In the genomic region with DNA sequence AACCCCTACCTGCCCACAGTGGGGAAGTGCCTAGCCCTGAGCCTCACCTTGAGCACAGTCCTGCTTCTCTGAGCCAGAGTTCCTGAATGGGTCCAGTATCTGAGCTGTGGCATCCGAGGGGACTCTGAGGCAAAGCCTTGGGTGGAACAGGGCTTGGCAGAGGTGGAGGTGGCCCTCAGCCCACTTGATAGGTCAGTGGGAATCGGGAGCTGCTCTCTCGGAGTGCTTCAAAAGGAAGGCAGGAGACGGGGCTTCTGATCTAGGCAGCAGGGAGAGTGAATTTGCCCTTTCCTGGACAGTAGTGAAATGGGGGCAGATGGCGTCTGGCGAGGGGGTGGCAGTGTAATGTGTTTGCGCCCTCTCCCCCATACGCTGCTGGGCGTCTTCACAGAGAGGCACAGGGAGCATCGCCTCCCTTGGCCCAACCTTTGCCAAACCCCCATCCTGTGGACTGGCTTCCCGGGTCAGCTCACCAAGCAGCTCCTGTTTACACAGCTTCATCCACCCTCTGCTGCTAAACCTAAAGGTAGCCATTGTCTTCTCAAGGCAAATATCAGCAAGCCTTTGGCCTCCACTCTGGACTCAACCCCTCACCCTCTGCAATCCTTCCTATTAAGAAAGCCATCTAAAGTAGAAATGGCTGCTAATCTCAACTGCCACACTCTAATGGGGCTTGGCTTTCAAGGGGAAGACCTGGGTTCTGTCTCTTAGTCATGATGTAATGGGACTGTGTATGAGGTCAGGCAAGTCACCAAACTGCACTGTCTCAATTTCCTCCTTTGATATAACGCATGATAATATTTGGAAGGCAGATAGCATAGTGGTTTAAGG, we compare ENCODE assay signal across 24 cellular contexts. TPM values are rescaled to one million over a fixed set of nuclear protein-coding genes. Genes with fewer than 3 reads are reported as not detected.
A peak's percentile ranks its signal among the peaks of the same experiment; 100 is the strongest.
DNase-seq lines count a peak whose midpoint lies in the region; FAIRE-seq and TF ChIP-seq lines count a peak whose summit lies in the region.
"Had no signal": no experiment of that assay in that cellular context is flagged by ENCODE, and none has a peak within 500 bp of the region (broad histone marks: within the 10 kb centered on the region; RNA-seq: fewer than 3 reads in every experiment).

No MANE protein-coding gene starts in this region.

- no peaks in the 10 kb centered on the region for H3K9me3 Mint-ChIP-seq in activated naive CD4-positive, alpha-beta T cell treated with anti-CD3 and anti-CD28 coated beads, Interleukin-2, amount 10 ng/mL, durations not matched to agents 7 days and 5 days
- no peaks in the 10 kb centered on the region for H3K9me3 Mint-ChIP-seq in activated naive CD4-positive, alpha-beta T cell treated with anti-CD3 and anti-CD28 coated beads for 36 hours
- H3K9me3 Mint-ChIP-seq in H9 = no peaks in the 10 kb centered on the region
- H3K9me3 Mint-ChIP-seq in endodermal cell = no peaks in the 10 kb centered on the region
- H3K9me3 Mint-ChIP-seq: activated CD4-positive, alpha-beta T cell treated with anti-CD3 and anti-CD28 coated beads, Interleukin-2, amount 10 ng/mL, durations not matched to agents 24 days and 14 days; brain; CD8-positive, alpha-beta memory T cell; IgD-negative memory B cell had no signal

- H3K9me3 ChIP-seq in H9 (ENCODE audit: control insufficient read depth, low read depth, low read length) = no peaks in the 10 kb centered on the region
- no peaks in the 10 kb centered on the region for H3K9me3 ChIP-seq in endodermal cell (ENCODE audit: control insufficient read depth, low read length)
- H3K9me3 ChIP-seq: Peyer's patch, suprapubic skin had no signal

- H4K5ac ChIP-seq in H9 (ENCODE audit: insufficient read length, low read depth, low read length) = no peak overlapping the region

- H3K4me2 ChIP-seq in H9 (ENCODE audit: insufficient read depth, insufficient read length, low read length) = no peak overlapping the region

- no peak for FAIRE-seq in GM19239 (lab: Jason Lieb, UNC)
- FAIRE-seq: A204.1, frontal cortex, GM12878 had no signal

- no peaks in the 10 kb centered on the region for H3K27me3 Mint-ChIP-seq in activated naive CD4-positive, alpha-beta T cell treated with anti-CD3 and anti-CD28 coated beads, Interleukin-2, amount 10 ng/mL, durations not matched to agents 7 days and 5 days
- no peaks in the 10 kb centered on the region for H3K27me3 Mint-ChIP-seq in activated naive CD4-positive, alpha-beta T cell treated with anti-CD3 and anti-CD28 coated beads for 36 hours (ENCODE audit: low read depth)
- H3K27me3 Mint-ChIP-seq in H9 (ENCODE audit: low read depth) = no peaks in the 10 kb centered on the region
- no peaks in the 10 kb centered on the region for H3K27me3 Mint-ChIP-seq in endodermal cell (ENCODE audit: insufficient read depth)
- H3K27me3 Mint-ChIP-seq: activated CD4-positive, alpha-beta T cell treated with anti-CD3 and anti-CD28 coated beads, Interleukin-2, amount 10 ng/mL, durations not matched to agents 24 days and 14 days; CD8-positive, alpha-beta memory T cell; IgD-negative memory B cell had no signal

- no CpG with 5 or more reads among the region's 12 CpGs for WGBS in H9 (ENCODE audit: extremely low coverage, insufficient read length, low lambda C conversion rate)
- 90 to 94% methylated on average over 6 to 12 of the region's 12 CpGs for WGBS in endodermal cell (ENCODE audit: insufficient coverage in 1 of 2, insufficient read length in 1 of 2), 2 experiments

- H3K4me3 ChIP-seq in endodermal cell (ENCODE audit: low read length) = no peak overlapping the region
- H3K4me3 ChIP-seq: GM12878, Peyer's patch, suprapubic skin had no signal

- no peak overlapping the region for H3K18ac ChIP-seq in H9 (ENCODE audit: insufficient read length, low read depth, low read length)

- intact Hi-C loops in activated naive CD4-positive, alpha-beta T cell treated with anti-CD3 and anti-CD28 coated beads for 36 hours (cut with micrococcal nuclease) = no loop called here

- H3T11ph ChIP-seq in H9 (ENCODE audit: low read length) = no peak overlapping the region

- H3K4me1 ChIP-seq in H9 (ENCODE audit: insufficient read depth, low read length) (peaks cover 2% of the 10 kb centered on the region; the same call in 1 of the 2 replicates), endodermal cell (ENCODE audit: control insufficient read depth, insufficient read depth, low read length) (peaks cover 5% of the 10 kb centered on the region)

- H3K4me3 Mint-ChIP-seq in activated naive CD4-positive, alpha-beta T cell treated with anti-CD3 and anti-CD28 coated beads, Interleukin-2, amount 10 ng/mL, durations not matched to agents 7 days and 5 days = no peak overlapping the region
- no peak overlapping the region for H3K4me3 Mint-ChIP-seq in activated naive CD4-positive, alpha-beta T cell treated with anti-CD3 and anti-CD28 coated beads for 36 hours
- no peak overlapping the region for H3K4me3 Mint-ChIP-seq in H9
- H3K4me3 Mint-ChIP-seq in endodermal cell = peak overlapping the region; percentile 3
- H3K4me3 Mint-ChIP-seq: activated CD4-positive, alpha-beta T cell treated with anti-CD3 and anti-CD28 coated beads, Interleukin-2, amount 10 ng/mL, durations not matched to agents 24 days and 14 days; brain; CD8-positive, alpha-beta memory T cell; IgD-negative memory B cell had no signal

- H3K36me3 ChIP-seq in endodermal cell (ENCODE audit: control insufficient read depth, insufficient read depth, low read length) = no peaks in the 10 kb centered on the region
- H3K36me3 ChIP-seq: Peyer's patch, suprapubic skin had no signal

- H3K79me2 ChIP-seq in H9 (ENCODE audit: insufficient read depth, low read length) = no peaks in the 10 kb centered on the region

- no peak overlapping the region for H2BK5ac ChIP-seq in H9 (ENCODE audit: insufficient read length, low read length)

- H2BK120ac ChIP-seq in H9 (ENCODE audit: low read depth, low read length, poor library complexity, severe bottlenecking) = no peak overlapping the region

- no peak overlapping the region for H2BK20ac ChIP-seq in H9 (ENCODE audit: low read depth, low read length, poor library complexity, severe bottlenecking)

- peak overlapping the region; percentile 28 for H3K27ac Mint-ChIP-seq in activated naive CD4-positive, alpha-beta T cell treated with anti-CD3 and anti-CD28 coated beads, Interleukin-2, amount 10 ng/mL, durations not matched to agents 7 days and 5 days
- no peak overlapping the region for H3K27ac Mint-ChIP-seq in activated naive CD4-positive, alpha-beta T cell treated with anti-CD3 and anti-CD28 coated beads for 36 hours
- H3K27ac Mint-ChIP-seq in H9 (peak overlapping the region; percentile 32 to 89 (median 72); a peak in 6 of 7 replicates), endodermal cell (peak overlapping the region; percentile 64)
- H3K27ac Mint-ChIP-seq: activated CD4-positive, alpha-beta T cell treated with anti-CD3 and anti-CD28 coated beads, Interleukin-2, amount 10 ng/mL, durations not matched to agents 24 days and 14 days; brain had no signal

- no peaks in the 10 kb centered on the region for H3K36me3 Mint-ChIP-seq in activated naive CD4-positive, alpha-beta T cell treated with anti-CD3 and anti-CD28 coated beads, Interleukin-2, amount 10 ng/mL, durations not matched to agents 7 days and 5 days
- no peaks in the 10 kb centered on the region for H3K36me3 Mint-ChIP-seq in activated naive CD4-positive, alpha-beta T cell treated with anti-CD3 and anti-CD28 coated beads for 36 hours (ENCODE audit: low read depth)
- no peaks in the 10 kb centered on the region for H3K36me3 Mint-ChIP-seq in H9 (ENCODE audit: insufficient read depth in 1 of 3, low read depth in 3 of 3)
- H3K36me3 Mint-ChIP-seq in endodermal cell (ENCODE audit: low read depth) = peaks cover 8% of the 10 kb centered on the region

- no peak overlapping the region for H3K14ac ChIP-seq in H9 (ENCODE audit: insufficient read depth, low read length)

- no peaks in the 10 kb centered on the region for H3K27me3 ChIP-seq in H9 (ENCODE audit: insufficient read depth, low read length)
- H3K27me3 ChIP-seq in endodermal cell (ENCODE audit: control insufficient read depth, insufficient read depth, low read length, poor library complexity, severe bottlenecking) = no peaks in the 10 kb centered on the region
- H3K27me3 ChIP-seq: Peyer's patch, suprapubic skin had no signal

- no peaks in the 10 kb centered on the region for H3K79me1 ChIP-seq in H9 (ENCODE audit: insufficient read depth, low read depth, low read length, poor library complexity, severe bottlenecking)

- peaks cover 19% of the 10 kb centered on the region for H3K4me1 Mint-ChIP-seq in activated naive CD4-positive, alpha-beta T cell treated with anti-CD3 and anti-CD28 coated beads, Interleukin-2, amount 10 ng/mL, durations not matched to agents 7 days and 5 days
- H3K4me1 Mint-ChIP-seq in activated naive CD4-positive, alpha-beta T cell treated with anti-CD3 and anti-CD28 coated beads for 36 hours (ENCODE audit: low read depth) = peaks cover 8% of the 10 kb centered on the region
- peaks cover 19 to 30% of the 10 kb centered on the region in 2 experiments for H3K4me1 Mint-ChIP-seq in H9
- H3K4me1 Mint-ChIP-seq in endodermal cell = peaks cover 38% of the 10 kb centered on the region
- H3K4me1 Mint-ChIP-seq: brain had no signal

- H2BK12ac ChIP-seq in H9 (ENCODE audit: insufficient read length, low read depth, low read length) = no peak overlapping the region

- no peaks in the 10 kb centered on the region for H3K23me2 ChIP-seq in H9 (ENCODE audit: insufficient read length, low read depth, low read length, poor library complexity, severe bottlenecking)

- H3K27ac ChIP-seq in H9 (ENCODE audit: insufficient read length, low read depth, low read length) = no peak overlapping the region
- no peak overlapping the region for H3K27ac ChIP-seq in endodermal cell (ENCODE audit: low read depth, low read length)
- H3K27ac ChIP-seq: Peyer's patch had no signal

- no peak overlapping the region for H3K56ac ChIP-seq in H9 (ENCODE audit: insufficient read length, low read depth, low read length)

- CTCF ChIA-PET in activated naive CD4-positive, alpha-beta T cell treated with anti-CD3 and anti-CD28 coated beads, Interleukin-2, amount 10 ng/mL, durations not matched to agents 7 days and 5 days (lab: Charles Lee) = interaction anchor here (0.8 to 16.9 kb wide), 4 partner anchors 10 to 42 kb away, joined by 3 to 217 read pairs (median 8); a partner anchor contains a TSS
- CTCF ChIA-PET in activated naive CD4-positive, alpha-beta T cell treated with anti-CD3 and anti-CD28 coated beads for 36 hours (lab: Charles Lee) = interaction anchor here (0.5 to 4.0 kb wide), 4 partner anchors 22 to 46 kb away, joined by 4 to 42 read pairs (median 8); a partner anchor contains a TSS

- H4K8ac ChIP-seq in H9 (replicated peaks; ENCODE audit: insufficient read length, low read depth, low read length) = no peak overlapping the region

- no peak for TF ChIP-seq CTCF in H9 (conservative IDR thresholded peaks at IDR 0.05)
- TF ChIP-seq CTCF in endodermal cell (conservative IDR thresholded peaks at IDR 0.05) = no peak

- no peak overlapping the region for H4K91ac ChIP-seq in H9 (ENCODE audit: insufficient read length, low read depth, low read length)

- H2AK5ac ChIP-seq in H9 (ENCODE audit: insufficient read length, low read length) = no peak overlapping the region

- H3K9ac ChIP-seq in H9 (ENCODE audit: extremely low read depth, insufficient read length, low read length) = peak overlapping the region; percentile 24
- H3K9ac ChIP-seq in endodermal cell (ENCODE audit: extremely low read depth, low read length, poor library complexity, severe bottlenecking) = no peak overlapping the region

- DNase-seq in activated naive CD4-positive, alpha-beta T cell treated with anti-CD3 and anti-CD28 coated beads, Interleukin-2, amount 10 ng/mL, durations not matched to agents 7 days and 5 days = no peak
- no peak for DNase-seq in activated naive CD4-positive, alpha-beta T cell treated with anti-CD3 and anti-CD28 coated beads for 36 hours
- no peak for DNase-seq in H9
- DNase-seq in endodermal cell = peak; percentile 54
- peak; percentile 21 for DNase-seq in stimulated activated CD8-positive, alpha-beta memory T cell treated with anti-CD3 and anti-CD28 coated beads, Interleukin-4, amount 100 ng/mL, for 48 hours
- no peak for DNase-seq in GM19239 (ENCODE audit: insufficient read length, low spot score)
- no peak for DNase-seq in kidney glomerular epithelial cell (lab: John Stamatoyannopoulos, UW)
- DNase-seq in MV-4-11 (lab: John Stamatoyannopoulos, UW) = no peak
- DNase-seq: activated CD4-positive, alpha-beta T cell treated with anti-CD3 and anti-CD28 coated beads, Interleukin-2, amount 10 ng/mL, durations not matched to agents 24 days and 14 days; activated T-cell treated with anti-CD3 and anti-CD28 coated beads, Interleukin-2, amount 50 U/mL, for 48 hours; amniotic stem cell; CD8-positive, alpha-beta memory T cell; HCEC 1CT; NCI-H1048; NCI-H748 treated with DMSO at 0.1 percent for 48 hours; stimulated activated naive CD4-positive, alpha-beta T cell; T1000 had no signal

- H4K20me1 ChIP-seq in H9 (ENCODE audit: control insufficient read depth, insufficient read depth, insufficient read length) = no peaks in the 10 kb centered on the region

- no peak overlapping the region for H3K4ac ChIP-seq in H9 (ENCODE audit: low read depth, low read length)

- H2AFZ ChIP-seq in H9 (ENCODE audit: low read length) = no peak overlapping the region

- H3K23ac ChIP-seq in H9 (ENCODE audit: insufficient read length, low read depth, low read length) = no peak overlapping the region

- H2BK15ac ChIP-seq in H9 (ENCODE audit: low read depth, low read length) = no peak overlapping the region

RNA-seq across cellular contexts. Expression of a gene that starts 21.1 kb away (rescaled TPM):
- total RNA-seq in activated naive CD4-positive, alpha-beta T cell treated with anti-CD3 and anti-CD28 coated beads for 36 hours = 100 to 1,000 TPM; 193 TPM
- total RNA-seq in H9 (2021) (264 and 271 TPM in 2 replicates), endodermal cell (100 to 1,000 TPM; 277 to 292 TPM)
- 259 TPM for polyA plus RNA-seq in endodermal cell (2013, experiment 1 of 2)
- polyA plus RNA-seq in endodermal cell (2013, experiment 2 of 2) = 244 TPM

RNA-seq across cellular contexts. Expression of a gene that starts 46.3 kb away (rescaled TPM):
- 10 to 100 TPM; 33.2 to 34.8 TPM for total RNA-seq in activated naive CD4-positive, alpha-beta T cell treated with anti-CD3 and anti-CD28 coated beads for 36 hours
- 28.3 and 29.9 TPM in 2 replicates for total RNA-seq in H9 (2021)
- 10 to 100 TPM in 1 of 2 donors, 1 to 10 TPM in 1; 9.6 to 14.4 TPM for total RNA-seq in endodermal cell
- 9.8 TPM for polyA plus RNA-seq in endodermal cell (2013, experiment 1 of 2)
- 9.0 TPM for polyA plus RNA-seq in endodermal cell (2013, experiment 2 of 2)

Comparison
In these comparisons a context has a peak if more than half of its experiments do, and no peak if none do; other contexts are left out.
1. DNase-seq: peak in endodermal cell (single experiment) and stimulated activated CD8-positive, alpha-beta memory T cell treated with anti-CD3 and anti-CD28 coated beads, Interleukin-4, amount 100 ng/mL, for 48 hours (single experiment); none in activated naive CD4-positive, alpha-beta T cell treated with anti-CD3 and anti-CD28 coated beads, Interleukin-2, amount 10 ng/mL, durations not matched to agents 7 days and 5 days (single experiment), activated naive CD4-positive, alpha-beta T cell treated with anti-CD3 and anti-CD28 coated beads for 36 hours (single experiment), H9 (single experiment), GM19239 (single experiment), kidney glomerular epithelial cell (single experiment) and MV-4-11 (single experiment).